In the genomic region with DNA sequence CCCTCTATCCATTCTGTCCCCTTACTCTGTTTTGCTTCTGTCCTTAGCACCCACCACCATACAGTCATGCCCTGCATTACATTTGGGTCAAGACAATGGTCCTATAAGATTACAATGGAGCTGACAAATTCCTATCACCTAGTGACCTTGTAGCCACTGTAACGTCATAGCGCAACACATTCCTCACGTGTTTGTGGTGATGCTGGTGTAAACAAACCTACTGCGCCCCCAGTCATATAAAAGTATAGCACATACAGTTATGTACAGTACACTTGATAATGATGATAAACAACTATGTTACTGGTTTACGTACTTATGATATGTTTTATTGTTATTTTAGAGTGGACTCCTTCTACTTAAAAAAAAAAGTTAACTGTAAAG, we compare ENCODE assay signal across 21 cellular contexts. TPM values are rescaled to one million over a fixed set of nuclear protein-coding genes. Genes with fewer than 3 reads are reported as not detected.
A peak's percentile ranks its signal among the peaks of the same experiment; 100 is the strongest.
DNase-seq lines count a peak whose midpoint lies in the region; ATAC-seq and TF ChIP-seq lines count a peak whose summit lies in the region.
"Had no signal": no experiment of that assay in that cellular context is flagged by ENCODE, and none has a peak within 500 bp of the region (broad histone marks: within the 10 kb centered on the region; RNA-seq: fewer than 3 reads in every experiment).

No MANE protein-coding gene starts in this region.

- intact Hi-C loops in right cardiac atrium (cut with DNase I): no loop called here

- no peak overlapping the region for H3K4me3 ChIP-seq in cardiac muscle cell
- H3K4me3 ChIP-seq in right cardiac atrium (ENCODE audit: low read length): no peak overlapping the region
- no peak overlapping the region for H3K4me3 ChIP-seq in SJCRH30
- H3K4me3 ChIP-seq in gastroesophageal sphincter: no peak overlapping the region
- H3K4me3 ChIP-seq: esophagus squamous epithelium, prostate gland, testis had no signal

- H3K27ac ChIP-seq in cardiac muscle cell: peak overlapping the region; percentile 61
- no peak overlapping the region for H3K27ac ChIP-seq in right cardiac atrium (ENCODE audit: low read length)
- H3K27ac ChIP-seq in SJCRH30: no peak overlapping the region; the same call in 1 of the 2 replicates
- peak overlapping the region in 3 of 4 donors; percentile 56 to 67 (median 64) for H3K27ac ChIP-seq in gastroesophageal sphincter
- H3K27ac ChIP-seq: HL-60, prostate gland, testis had no signal

- TF ChIP-seq CTCF in cardiac muscle cell (IDR thresholded peaks at IDR 0.05; ENCODE audit: low read depth, low read length) (no peak), gastroesophageal sphincter (IDR thresholded peaks at IDR 0.05) (no peak)

- no peaks in the 10 kb centered on the region for H3K9me3 ChIP-seq in cardiac muscle cell (ENCODE audit: low read depth)
- H3K9me3 ChIP-seq in right cardiac atrium (ENCODE audit: control insufficient read depth, low read length): peaks cover 2% of the 10 kb centered on the region
- 0 out of 2 replicates have a peak, but pooled peaks cover 4% of the 10 kb centered on the region for H3K9me3 ChIP-seq in SJCRH30 (replicated peaks)
- peaks cover 0 to 9% (median 0%) of the 10 kb centered on the region in 3 donors for H3K9me3 ChIP-seq in gastroesophageal sphincter
- H3K9me3 ChIP-seq: prostate gland, testis had no signal

- 78% methylated on average over 5 of the region's 5 CpGs for WGBS in right cardiac atrium
- WGBS in gastroesophageal sphincter (ENCODE audit: low coverage in 1 of 2), 2 donors: 67 to 71% methylated on average over 5 of the region's 5 CpGs

- DNase-seq in cardiac muscle cell (ENCODE audit: low read depth in 1 of 2, low spot score in 1 of 2) (no peak), right cardiac atrium (no peak), SJCRH30 (peak; percentile 51 to 54), AG08396 (ENCODE audit: low spot score) (no peak), hippocampal formation (lab: John Stamatoyannopoulos, UW) (no peak)
- DNase-seq in stimulated activated CD4-positive, alpha-beta T cell treated with anti-CD3 and anti-CD28 coated beads, Interleukin-12 subunit alpha, Interleukin-12 subunit beta, amount 100 ng/mL, for 4 hours: no peak
- DNase-seq in activated CD4-positive, alpha-beta T cell treated with anti-CD3 and anti-CD28 coated beads, Interleukin-2, amount 50 U/mL, for 4 hours: no peak
- DNase-seq: ACHN; caudate nucleus; CD4-positive, CD25-positive, alpha-beta regulatory T cell; DND-41; esophagus squamous epithelium; H9; KBM-7; natural killer cell; NCI-H524; SHP77; testis had no signal

- no peak for ATAC-seq in right cardiac atrium
- no peak for ATAC-seq in gastroesophageal sphincter
- ATAC-seq: natural killer cell had no signal

- H3K36me3 ChIP-seq in cardiac muscle cell (no peaks in the 10 kb centered on the region), SJCRH30 (no peaks in the 10 kb centered on the region), gastroesophageal sphincter (no peaks in the 10 kb centered on the region)
- H3K36me3 ChIP-seq: esophagus squamous epithelium, prostate gland had no signal

- H3K4me1 ChIP-seq in cardiac muscle cell (ENCODE audit: low read depth) (peaks cover 15% of the 10 kb centered on the region), right cardiac atrium (ENCODE audit: control insufficient read depth, insufficient read depth, low read length) (no peaks in the 10 kb centered on the region), SJCRH30 (peaks cover 19% of the 10 kb centered on the region), gastroesophageal sphincter (peaks cover 0 to 34% (median 0%) of the 10 kb centered on the region in 3 donors)

- no peak for TF ChIP-seq EP300 in gastroesophageal sphincter (IDR thresholded peaks at IDR 0.05)

- no peaks in the 10 kb centered on the region for H3K27me3 ChIP-seq in cardiac muscle cell
- no peaks in the 10 kb centered on the region for H3K27me3 ChIP-seq in right cardiac atrium (ENCODE audit: control insufficient read depth, insufficient read depth)
- no peaks in the 10 kb centered on the region for H3K27me3 ChIP-seq in SJCRH30
- H3K27me3 ChIP-seq in gastroesophageal sphincter: no peaks in the 10 kb centered on the region
- H3K27me3 ChIP-seq: esophagus squamous epithelium, testis had no signal

- no peak for TF ChIP-seq POLR2A in gastroesophageal sphincter (IDR thresholded peaks at IDR 0.05)

RNA-seq across cellular contexts. Expression of a gene that starts 4.2 kb away (rescaled TPM):
- 92.7 and 98.6 TPM in 2 replicates for total RNA-seq in cardiac muscle cell
- polyA plus RNA-seq in cardiac muscle cell: 180 and 207 TPM in 2 replicates
- 10 to 100 TPM; 19.9 to 44.5 (median 38.2) TPM for total RNA-seq in right cardiac atrium
- 13.7 TPM for polyA plus RNA-seq in right cardiac atrium
- not detected in 2 replicates for total RNA-seq in SJCRH30 (2014; rRNA removed; shearing (Covaris generic))
- total RNA-seq in gastroesophageal sphincter: 10 to 100 TPM in 3 of 4 donors, 1 to 10 TPM in 1; 9.2 to 15.6 (median 14.1) TPM

Comparison
In these comparisons a context has a peak if more than half of its experiments do, and no peak if none do; other contexts are left out.
1. H3K27ac ChIP-seq: peak in cardiac muscle cell (single experiment) and gastroesophageal sphincter (3 of 4); none in right cardiac atrium (single experiment) and SJCRH30 (single experiment).
2. DNase-seq: peak in SJCRH30 (2 of 2); none in cardiac muscle cell (0 of 2), right cardiac atrium (0 of 3), stimulated activated CD4-positive, alpha-beta T cell treated with anti-CD3 and anti-CD28 coated beads, Interleukin-12 subunit alpha, Interleukin-12 subunit beta, amount 100 ng/mL, for 4 hours (single experiment), AG08396 (single experiment), hippocampal formation (0 of 2) and activated CD4-positive, alpha-beta T cell treated with anti-CD3 and anti-CD28 coated beads, Interleukin-2, amount 50 U/mL, for 4 hours (0 of 2).
3. RNA of a gene that starts 4.2 kb away (total RNA-seq): 92.7 to 98.6 TPM in cardiac muscle cell, 19.9 to 44.5 TPM in right cardiac atrium and 9.2 to 15.6 TPM in gastroesophageal sphincter; not detected in SJCRH30; every median in the first group is over 10 times any median in the second.